22 cellular contexts compared by ENCODE assay signal in genomic region chr3:52836471-52836845, GRCh38. TPM values are rescaled to one million over a fixed set of nuclear protein-coding genes. Genes with fewer than 3 reads are reported as not detected.
"Had no signal": no experiment of that assay in that cellular context is flagged by ENCODE, and none has a peak within 500 bp of the region (broad histone marks: within the 10 kb centered on the region; RNA-seq: fewer than 3 reads in every experiment).

No MANE protein-coding gene starts in this region.

- H3K79me2 ChIP-seq: hepatocyte had no signal

- H3K4me3 Mint-ChIP-seq: activated naive CD4-positive, alpha-beta T cell treated with anti-CD3 and anti-CD28 coated beads, Interleukin-2, amount 50 U/mL, for 24 hours; activated T-cell treated with anti-CD3 and anti-CD28 coated beads, Interleukin-2, amount 50 U/mL, for 24 hours; memory B cell; stimulated activated effector memory CD8-positive, alpha-beta T cell treated with anti-CD3 and anti-CD28 coated beads, Interleukin-12 subunit alpha, Interleukin-12 subunit beta, amount 100 ng/mL, for 72 hours had no signal

- H2AFZ ChIP-seq: hepatocyte had no signal

- H3K9me3 Mint-ChIP-seq: activated naive CD4-positive, alpha-beta T cell treated with anti-CD3 and anti-CD28 coated beads, Interleukin-2, amount 50 U/mL, for 24 hours; activated T-cell treated with anti-CD3 and anti-CD28 coated beads, Interleukin-2, amount 50 U/mL, for 24 hours; memory B cell; nephron; stimulated activated effector memory CD8-positive, alpha-beta T cell treated with anti-CD3 and anti-CD28 coated beads, Interleukin-12 subunit alpha, Interleukin-12 subunit beta, amount 100 ng/mL, for 72 hours had no signal

- DNase-seq: activated CD4-positive, alpha-beta T cell treated with anti-CD3 and anti-CD28 coated beads, Interleukin-2, amount 50 U/mL, for 48 hours; activated CD4-positive, CD25-positive, alpha-beta regulatory T cell treated with anti-CD3 and anti-CD28 coated beads, Interleukin-2, amount 50 U/mL, for 72 hours; activated T-cell treated with anti-CD3 and anti-CD28 coated beads, Interleukin-2, amount 50 U/mL, for 24 hours; body of pancreas; effector memory CD4-positive, alpha-beta T cell; stimulated activated CD4-positive, alpha-beta T cell treated with anti-CD3 and anti-CD28 coated beads, Interleukin-12 subunit alpha, Interleukin-12 subunit beta, amount 100 ng/mL, for 4 hours; stimulated activated CD4-positive, alpha-beta T cell treated with anti-CD3 and anti-CD28 coated beads, Interleukin-2, amount 100 ng/mL, for 24 hours; T-helper 9 cell; thyroid gland had no signal

- H3K27me3 ChIP-seq: body of pancreas, gastroesophageal sphincter, hepatocyte, left lung, thyroid gland, vagina had no signal

- H3K36me3 ChIP-seq: prostate gland had no signal

- H3K27ac ChIP-seq: body of pancreas, epithelial cell of prostate, hepatocyte, left lung, prostate gland, SK-N-MC, thyroid gland had no signal

- H3K4me3 ChIP-seq: body of pancreas, gastroesophageal sphincter, hepatocyte, left lung, prostate gland, SK-N-MC, thyroid gland, vagina had no signal

- H3K9me3 ChIP-seq: body of pancreas, gastroesophageal sphincter, left lung, prostate gland, thyroid gland, vagina had no signal

- ATAC-seq: body of pancreas; gastroesophageal sphincter; left lung; sciatic nerve; stimulated activated effector memory CD8-positive, alpha-beta T cell treated with anti-CD3 and anti-CD28 coated beads, Interleukin-12 subunit alpha, Interleukin-12 subunit beta, amount 100 ng/mL, for 72 hours had no signal

- H3K4me1 ChIP-seq: prostate gland had no signal

- H3K27ac Mint-ChIP-seq: activated naive CD4-positive, alpha-beta T cell treated with anti-CD3 and anti-CD28 coated beads, Interleukin-2, amount 50 U/mL, for 24 hours; activated T-cell treated with anti-CD3 and anti-CD28 coated beads, Interleukin-2, amount 50 U/mL, for 24 hours; memory B cell; stimulated activated effector memory CD8-positive, alpha-beta T cell treated with anti-CD3 and anti-CD28 coated beads, Interleukin-12 subunit alpha, Interleukin-12 subunit beta, amount 100 ng/mL, for 72 hours had no signal

- H3K27me3 Mint-ChIP-seq: activated naive CD4-positive, alpha-beta T cell treated with anti-CD3 and anti-CD28 coated beads, Interleukin-2, amount 50 U/mL, for 24 hours; activated T-cell treated with anti-CD3 and anti-CD28 coated beads, Interleukin-2, amount 50 U/mL, for 24 hours; memory B cell had no signal

- H3K4me2 ChIP-seq: hepatocyte had no signal

RNA-seq across cellular contexts. Expression of gene MUSTN1, which starts 1.6 kb away (rescaled TPM):
- polyA plus RNA-seq: keratinocyte had no signal

RNA-seq across cellular contexts. Expression of gene ITIH3, which starts 41.9 kb away (rescaled TPM):
- polyA plus RNA-seq: keratinocyte had no signal

RNA-seq across cellular contexts. Expression of gene ITIH1, which starts 59.1 kb away (rescaled TPM):
- total RNA-seq: gastroesophageal sphincter, sciatic nerve, thyroid gland had no signal
- polyA plus RNA-seq: keratinocyte had no signal
